In the genomic region with DNA sequence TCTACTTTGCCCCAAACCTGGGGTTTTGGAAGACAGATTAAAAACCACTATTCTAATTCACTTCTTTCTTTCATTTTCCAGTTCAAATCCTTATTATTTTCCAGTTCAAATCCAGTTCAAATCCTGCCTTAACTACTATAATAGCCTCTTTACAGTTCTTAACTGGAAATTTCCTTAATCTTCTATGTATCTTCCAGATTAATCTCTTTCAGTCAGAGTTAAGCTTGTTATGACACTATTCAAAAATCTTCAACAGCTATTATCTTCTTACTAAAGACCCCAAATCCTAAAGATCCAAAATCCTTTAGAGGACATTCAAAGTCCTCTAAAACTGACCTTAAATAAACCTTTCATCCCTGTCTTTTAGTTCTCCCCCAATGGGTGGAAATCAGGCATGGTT, we compare ENCODE assay signal across 13 cellular contexts.
"Had no signal": no experiment of that assay in that cellular context is flagged by ENCODE, and none has a peak within 500 bp of the region (broad histone marks: within the 10 kb centered on the region; RNA-seq: fewer than 3 reads in every experiment).

No MANE protein-coding gene starts in this region.

- H3K9me3 ChIP-seq: body of pancreas, tibial artery had no signal

- H3K27ac ChIP-seq: parathyroid adenoma, tibial artery had no signal

- H3K27ac Mint-ChIP-seq: activated T-helper 2 cell treated with anti-CD3 and anti-CD28 coated beads, Interferon-gamma antibody, Interleukin-2, Interleukin-4, amounts not matched to agents 10 μg/mL and 5 μg/mL and 100 μg/mL, durations not matched to agents 14 hours and 24 hours and 36 hours had no signal

- H2AFZ ChIP-seq: parathyroid adenoma had no signal

- H3K9ac ChIP-seq: parathyroid adenoma had no signal

- H3K4me1 ChIP-seq: parathyroid adenoma had no signal

- H3K27me3 ChIP-seq: body of pancreas, tibial artery had no signal

- DNase-seq: activated CD4-positive, alpha-beta T cell treated with anti-CD3 and anti-CD28 coated beads for 48 hours; activated CD8-positive, alpha-beta memory T cell treated with anti-CD3 and anti-CD28 coated beads for 24 hours; activated naive CD4-positive, alpha-beta T cell treated with anti-CD3 and anti-CD28 coated beads, Interleukin-2, amount 50 U/mL, for 16 hours; body of pancreas; cerebellar nuclear complex; dermis blood vessel endothelial cell; hypothalamus; kidney glomerular epithelial cell; stimulated activated CD4-positive, alpha-beta T cell treated with anti-CD3 and anti-CD28 coated beads, Interleukin-15, amount 100 ng/mL, for 24 hours; stimulated activated CD4-positive, alpha-beta T cell treated with anti-CD3 and anti-CD28 coated beads, Interleukin-4, amount 100 ng/mL, for 4 hours; tibial artery had no signal

- H3K9me3 Mint-ChIP-seq: activated T-helper 2 cell treated with anti-CD3 and anti-CD28 coated beads, Interferon-gamma antibody, Interleukin-2, Interleukin-4, amounts not matched to agents 10 μg/mL and 5 μg/mL and 100 μg/mL, durations not matched to agents 14 hours and 24 hours and 36 hours had no signal

- H3K4me3 ChIP-seq: body of pancreas, tibial artery had no signal
